8 cellular contexts compared by ENCODE assay signal in genomic region chr17:1197379-1197778, GRCh38. TPM values are rescaled to one million over a fixed set of nuclear protein-coding genes. Genes with fewer than 3 reads are reported as not detected.
DNase-seq lines count a peak whose midpoint lies in the region; TF ChIP-seq lines count a peak whose summit lies in the region.

No MANE protein-coding gene starts in this region.

- TF ChIP-seq POLR2A in suprapubic skin (IDR thresholded peaks at IDR 0.05), result no peak

- H3K4me3 ChIP-seq in SK-N-MC, result peak overlapping the region; percentile 34; the same call in 1 of the 2 replicates
- H3K4me3 ChIP-seq in left ventricle myocardium inferior, result no peak overlapping the region
- H3K4me3 ChIP-seq in suprapubic skin, result no peak overlapping the region
- H3K4me3 ChIP-seq in HAP-1, result no peak overlapping the region

- no peaks in the 10 kb centered on the region for H3K36me3 Mint-ChIP-seq in activated CD4-positive, alpha-beta T cell treated with anti-CD3 and anti-CD28 coated beads, Interleukin-2, amount 10 ng/mL, durations not matched to agents 7 days and 5 days (ENCODE audit: low read depth)

- no peak for TF ChIP-seq CTCF in left ventricle myocardium inferior (IDR thresholded peaks at IDR 0.05; ENCODE audit: borderline replicate concordance)
- TF ChIP-seq CTCF in suprapubic skin (IDR thresholded peaks at IDR 0.05), result no peak

- intact Hi-C loops in left ventricle myocardium inferior (cut with micrococcal nuclease), result no loop called here

- CTCF ChIA-PET in activated CD4-positive, alpha-beta T cell treated with anti-CD3 and anti-CD28 coated beads, Interleukin-2, amount 10 ng/mL, durations not matched to agents 7 days and 5 days (lab: Charles Lee), result interaction anchor here (1.0 to 2.5 kb wide), 6 partner anchors 9 to 141 kb away, joined by 3 to 10 read pairs (median 4); no protein-coding TSS in a partner anchor

- WGBS in suprapubic skin, result 69% methylated on average over 3 of the region's 3 CpGs

- H3K9me3 Mint-ChIP-seq in activated CD4-positive, alpha-beta T cell treated with anti-CD3 and anti-CD28 coated beads, Interleukin-2, amount 10 ng/mL, durations not matched to agents 7 days and 5 days, result no peaks in the 10 kb centered on the region

- H3K4me1 ChIP-seq in left ventricle myocardium inferior (peaks cover 12% of the 10 kb centered on the region), suprapubic skin (peaks cover 33% of the 10 kb centered on the region), HAP-1 (no peaks in the 10 kb centered on the region)

- no peak overlapping the region for H3K9ac ChIP-seq in SK-N-MC (ENCODE audit: insufficient read length)

- in situ Hi-C loops in HAP-1 (cut with MboI; ENCODE audit: low sequenced_read_pairs), result no loop called here

- H3K27ac ChIP-seq in SK-N-MC, result peak overlapping the region; percentile 64
- peak overlapping the region; percentile 62 for H3K27ac ChIP-seq in left ventricle myocardium inferior (replicated peaks)
- peak overlapping the region; percentile 80 for H3K27ac ChIP-seq in suprapubic skin

- H3K4me1 Mint-ChIP-seq in activated CD4-positive, alpha-beta T cell treated with anti-CD3 and anti-CD28 coated beads, Interleukin-2, amount 10 ng/mL, durations not matched to agents 7 days and 5 days, result peaks cover 49% of the 10 kb centered on the region

- H3K27me3 ChIP-seq in left ventricle myocardium inferior (ENCODE audit: low read depth), result no peaks in the 10 kb centered on the region
- H3K27me3 ChIP-seq in suprapubic skin, result no peaks in the 10 kb centered on the region
- H3K27me3 ChIP-seq in HAP-1 (ENCODE audit: low read depth), result no peaks in the 10 kb centered on the region

- no peak for DNase-seq in activated CD4-positive, alpha-beta T cell treated with anti-CD3 and anti-CD28 coated beads, Interleukin-2, amount 10 ng/mL, durations not matched to agents 7 days and 5 days
- no peak for DNase-seq in activated CD4-positive, alpha-beta T cell treated with anti-CD3 and anti-CD28 coated beads for 48 hours
- DNase-seq in SK-N-MC (ENCODE audit: low read depth, low spot score) (no peak), left ventricle myocardium inferior (no peak), suprapubic skin (ENCODE audit: low spot score in 2 of 2) (peak in 1 of 2 donors; percentile 86), DMS79 treated with DMSO at 0.1 percent for 48 hours (lab: John Stamatoyannopoulos, UW) (no peak), HAP-1 (ENCODE audit: low spot score in 2 of 2) (no peak), NCI-H1048 (lab: John Stamatoyannopoulos, UW) (no peak)

- no peak overlapping the region for H3K4me3 Mint-ChIP-seq in activated CD4-positive, alpha-beta T cell treated with anti-CD3 and anti-CD28 coated beads, Interleukin-2, amount 10 ng/mL, durations not matched to agents 7 days and 5 days

- H3K27ac Mint-ChIP-seq in activated CD4-positive, alpha-beta T cell treated with anti-CD3 and anti-CD28 coated beads, Interleukin-2, amount 10 ng/mL, durations not matched to agents 7 days and 5 days, result peak overlapping the region; percentile 46

- POLR2A ChIA-PET in activated CD4-positive, alpha-beta T cell treated with anti-CD3 and anti-CD28 coated beads, Interleukin-2, amount 10 ng/mL, durations not matched to agents 7 days and 5 days (lab: Charles Lee), result no interaction called here

- no peaks in the 10 kb centered on the region for H3K27me3 Mint-ChIP-seq in activated CD4-positive, alpha-beta T cell treated with anti-CD3 and anti-CD28 coated beads, Interleukin-2, amount 10 ng/mL, durations not matched to agents 7 days and 5 days

- H3K9me3 ChIP-seq in SK-N-MC (ENCODE audit: low read depth, low read length), result no peaks in the 10 kb centered on the region
- no peaks in the 10 kb centered on the region for H3K9me3 ChIP-seq in left ventricle myocardium inferior (replicated peaks)
- no peaks in the 10 kb centered on the region for H3K9me3 ChIP-seq in suprapubic skin
- H3K9me3 ChIP-seq in HAP-1, result no peaks in the 10 kb centered on the region

- H3K36me3 ChIP-seq in SK-N-MC (ENCODE audit: insufficient read depth, low read length) (no peaks in the 10 kb centered on the region), left ventricle myocardium inferior (no peaks in the 10 kb centered on the region), suprapubic skin (no peaks in the 10 kb centered on the region), HAP-1 (replicated peaks) (no peaks in the 10 kb centered on the region)

- no peak for TF ChIP-seq EP300 in suprapubic skin (IDR thresholded peaks at IDR 0.05)

RNA-seq across cellular contexts. Expression of gene ABR, which starts 17.6 kb away (rescaled TPM):
- 100 to 1,000 TPM; 145 to 163 TPM for total RNA-seq in activated CD4-positive, alpha-beta T cell treated with anti-CD3 and anti-CD28 coated beads, Interleukin-2, amount 10 ng/mL, durations not matched to agents 7 days and 5 days
- 170 TPM for total RNA-seq in left ventricle myocardium inferior
- total RNA-seq in suprapubic skin, result 100 to 1,000 TPM in 2 of 4 donors, 10 to 100 TPM in 2; 78.0 to 208 (median 106) TPM
